In genomic region chr7:138513344-138513871, GRCh38 we compare ENCODE assay signal across 21 cellular contexts. TPM values are rescaled to one million over a fixed set of nuclear protein-coding genes. Genes with fewer than 3 reads are reported as not detected.
DNase-seq lines count a peak whose midpoint lies in the region; ATAC-seq and TF ChIP-seq lines count a peak whose summit lies in the region.
"Had no signal": no experiment of that assay in that cellular context is flagged by ENCODE, and none has a peak within 500 bp of the region (broad histone marks: within the 10 kb centered on the region; RNA-seq: fewer than 3 reads in every experiment).

No MANE protein-coding gene starts in this region.

- TF ChIP-seq POLR2A in gastrocnemius medialis (IDR thresholded peaks at IDR 0.05) = no peak

- H3K4me1 ChIP-seq in hepatocyte (ENCODE audit: insufficient read depth) = peaks cover 7% of the 10 kb centered on the region
- peaks cover 7% of the 10 kb centered on the region for H3K4me1 ChIP-seq in parathyroid adenoma
- H3K4me1 ChIP-seq in gastrocnemius medialis = peaks cover 10 to 23% of the 10 kb centered on the region in 2 donors
- H3K4me1 ChIP-seq: BLaER1, Peyer's patch, SJSA1 had no signal

- H3K9ac ChIP-seq in parathyroid adenoma = no peak overlapping the region
- H3K9ac ChIP-seq: BLaER1 had no signal

- ATAC-seq in gastrocnemius medialis (no peak), GM19328 (IDR thresholded peaks at IDR 0.05; ENCODE audit: unreplicated experiment) (no peak)

- intact Hi-C loops in gastrocnemius medialis (cut with DNase I; ENCODE audit: low total_unique reads) = no loop called here

- H3K27me3 ChIP-seq in hepatocyte (no peaks in the 10 kb centered on the region), parathyroid adenoma (ENCODE audit: control insufficient read depth, insufficient read depth, low read length) (no peaks in the 10 kb centered on the region), gastrocnemius medialis (no peaks in the 10 kb centered on the region)
- H3K27me3 ChIP-seq: BLaER1, Peyer's patch, SJSA1 had no signal

- peaks cover 8% of the 10 kb centered on the region for H3K36me3 ChIP-seq in hepatocyte (replicated peaks; ENCODE audit: insufficient read depth, low read depth)
- H3K36me3 ChIP-seq in parathyroid adenoma (ENCODE audit: control insufficient read depth, insufficient read depth, low read length) = no peaks in the 10 kb centered on the region
- peaks cover 0 to 6% of the 10 kb centered on the region in 2 donors for H3K36me3 ChIP-seq in gastrocnemius medialis

- H3K4me3 ChIP-seq in hepatocyte = no peak overlapping the region
- peak overlapping the region; percentile 30 for H3K4me3 ChIP-seq in parathyroid adenoma (ENCODE audit: low read depth, low read length)
- H3K4me3 ChIP-seq in gastrocnemius medialis = no peak overlapping the region
- H3K4me3 ChIP-seq: BLaER1, Peyer's patch, SJSA1 had no signal

- H3K9me3 ChIP-seq in hepatocyte (ENCODE audit: low read depth) = no peaks in the 10 kb centered on the region
- no peaks in the 10 kb centered on the region for H3K9me3 ChIP-seq in parathyroid adenoma (ENCODE audit: control insufficient read depth, low read length)
- H3K9me3 ChIP-seq in gastrocnemius medialis = no peaks in the 10 kb centered on the region
- H3K9me3 ChIP-seq: SJSA1 had no signal

- H4K20me1 ChIP-seq in hepatocyte (ENCODE audit: insufficient read depth, poor library complexity, severe bottlenecking) = no peaks in the 10 kb centered on the region

- in situ Hi-C loops in gastrocnemius medialis (cut with MboI; ENCODE audit: low sequenced_read_pairs in 4 of 4) = no loop called here

- DNase-seq in DMS 273 (lab: John Stamatoyannopoulos, UW; ENCODE audit: unreplicated experiment) = peak; percentile 20
- no peak for DNase-seq in DMS 273 treated with DMSO at 0.1 percent for 48 hours (lab: John Stamatoyannopoulos, UW)
- DNase-seq in hepatocyte (ENCODE audit: low spot score) = no peak
- DNase-seq in gastrocnemius medialis = no peak
- DNase-seq in stimulated activated CD4-positive, alpha-beta T cell treated with anti-CD3 and anti-CD28 coated beads, Interleukin-2, amount 100 ng/mL, for 48 hours = no peak
- DNase-seq in RKO (ENCODE audit: low spot score) = no peak
- DNase-seq: ACHN; CD4-positive, alpha-beta T cell; COR-L47; GOT3; Kasumi-1; NCI-H1694; NCI-H2081 treated with DMSO at 0.1 percent for 48 hours; NCI-H2171 treated with DMSO at 0.1 percent for 48 hours; NCI-H524 treated with DMSO at 0.1 percent for 48 hours; NCI-H82; Peyer's patch had no signal

- peak overlapping the region; percentile 34 for H3K27ac ChIP-seq in hepatocyte
- peak overlapping the region; percentile 11 for H3K27ac ChIP-seq in parathyroid adenoma
- peak overlapping the region in 2 of 4 donors; percentile 25 to 32 for H3K27ac ChIP-seq in gastrocnemius medialis
- H3K27ac ChIP-seq: BLaER1, Peyer's patch, SJSA1 had no signal

- H3K79me2 ChIP-seq in hepatocyte = peaks cover 97% of the 10 kb centered on the region
- no peaks in the 10 kb centered on the region for H3K79me2 ChIP-seq in parathyroid adenoma

- TF ChIP-seq CTCF in hepatocyte (IDR thresholded peaks at IDR 0.05; ENCODE audit: poor library complexity) = no peak
- TF ChIP-seq CTCF in parathyroid adenoma (IDR thresholded peaks at IDR 0.05) = no peak
- TF ChIP-seq CTCF in gastrocnemius medialis (IDR thresholded peaks at IDR 0.05 in 4 of 5, conservative IDR thresholded peaks at IDR 0.05 in 1 of 5) = no peak

- no peaks in the 10 kb centered on the region for H3K9me2 ChIP-seq in hepatocyte (replicated peaks; ENCODE audit: insufficient read depth)

- H2AFZ ChIP-seq in hepatocyte (no peak overlapping the region), parathyroid adenoma (no peak overlapping the region)

- WGBS in hepatocyte (ENCODE audit: low lambda C conversion rate, missing lambda C conversion rate) = 100% methylated on average over 4 of the region's 4 CpGs

- H3K4me2 ChIP-seq in hepatocyte (no peak overlapping the region), parathyroid adenoma (ENCODE audit: low read length) (peak overlapping the region; percentile 54)
- H3K4me2 ChIP-seq: BLaER1 had no signal

RNA-seq across cellular contexts. Expression of gene TRIM24, which starts 53.3 kb away (rescaled TPM):
- 63.1 and 64.1 TPM in 2 replicates for total RNA-seq in hepatocyte
- polyA plus RNA-seq in hepatocyte = 46.8 and 47.8 TPM in 2 replicates
- 10 to 100 TPM; 17.1 to 26.5 (median 20.0) TPM for total RNA-seq in gastrocnemius medialis
